15 cellular contexts compared by ENCODE assay signal in the genomic region with DNA sequence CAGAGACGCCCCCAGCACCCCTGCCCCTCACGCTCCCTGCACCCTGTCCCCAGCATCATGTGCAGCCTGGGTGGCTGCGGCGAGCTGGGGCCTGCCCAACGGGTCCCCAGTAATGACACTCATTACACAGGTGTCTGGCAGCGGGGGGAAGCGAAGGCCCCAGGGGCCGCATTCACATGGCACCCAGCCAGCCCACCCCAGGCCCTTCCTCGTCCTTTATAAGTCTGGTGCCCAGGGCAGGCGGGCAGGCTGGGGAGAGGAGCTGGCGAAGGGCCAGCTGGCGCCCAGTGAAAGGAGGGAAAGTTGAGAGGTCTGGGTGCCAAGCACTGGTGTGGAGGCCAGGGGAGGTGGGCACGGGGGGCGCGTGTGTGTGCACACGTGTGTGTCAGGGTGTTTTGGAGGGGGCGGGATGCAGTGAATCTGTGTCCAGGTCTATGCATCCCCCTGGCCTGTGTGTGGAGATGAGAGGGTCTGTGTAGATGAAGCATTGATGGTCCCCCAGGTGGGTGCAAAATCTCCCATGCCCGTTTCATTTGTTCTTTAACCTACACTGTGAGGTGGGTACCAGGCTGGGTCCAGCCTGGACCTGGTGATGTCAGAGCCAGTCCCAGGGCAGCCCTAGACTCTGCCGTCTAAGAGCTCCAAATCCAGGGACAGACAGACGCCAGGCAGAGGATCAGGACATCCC.
A peak's percentile ranks its signal among the peaks of the same experiment; 100 is the strongest.
DNase-seq lines count a peak whose midpoint lies in the region; ATAC-seq and TF ChIP-seq lines count a peak whose summit lies in the region.
"Had no signal": no experiment of that assay in that cellular context is flagged by ENCODE, and none has a peak within 500 bp of the region (broad histone marks: within the 10 kb centered on the region; RNA-seq: fewer than 3 reads in every experiment).

No MANE protein-coding gene starts in this region.

- peak overlapping the region; percentile 22 for H3K27ac Mint-ChIP-seq in endodermal cell
- H3K27ac Mint-ChIP-seq in H9 = peak overlapping the region in 1 of 3 experiments; percentile 37; a peak in 1 of 7 replicates

- H2BK20ac ChIP-seq in H9 (ENCODE audit: low read depth, low read length, poor library complexity, severe bottlenecking) = no peak overlapping the region

- no peak overlapping the region for H3K4me2 ChIP-seq in H9 (ENCODE audit: insufficient read depth, insufficient read length, low read length)

- no peaks in the 10 kb centered on the region for H4K20me1 ChIP-seq in H9 (ENCODE audit: control insufficient read depth, insufficient read depth, insufficient read length)

- no peak overlapping the region for H3T11ph ChIP-seq in H9 (ENCODE audit: low read length)

- H3K18ac ChIP-seq in H9 (ENCODE audit: insufficient read length, low read depth, low read length) = no peak overlapping the region

- H4K8ac ChIP-seq in H9 (replicated peaks; ENCODE audit: insufficient read length, low read depth, low read length) = no peak overlapping the region

- no peaks in the 10 kb centered on the region for H3K79me2 ChIP-seq in H9 (ENCODE audit: insufficient read depth, low read length)

- H4K5ac ChIP-seq in H9 (ENCODE audit: insufficient read length, low read depth, low read length) = no peak overlapping the region

- no peak overlapping the region for H3K23ac ChIP-seq in H9 (ENCODE audit: insufficient read length, low read depth, low read length)

- no peak overlapping the region for H2BK5ac ChIP-seq in H9 (ENCODE audit: insufficient read length, low read length)

- H3K36me3 Mint-ChIP-seq in endodermal cell (ENCODE audit: low read depth) (no peaks in the 10 kb centered on the region), H9 (ENCODE audit: insufficient read depth in 1 of 3, low read depth in 3 of 3) (no peaks in the 10 kb centered on the region)
- H3K36me3 Mint-ChIP-seq: naive thymus-derived CD8-positive, alpha-beta T cell had no signal

- H2AFZ ChIP-seq in H9 (ENCODE audit: low read length) = no peak overlapping the region

- no peak overlapping the region for H2BK15ac ChIP-seq in H9 (ENCODE audit: low read depth, low read length)

- H3K14ac ChIP-seq in H9 (ENCODE audit: insufficient read depth, low read length) = no peak overlapping the region

- no peaks in the 10 kb centered on the region for H3K79me1 ChIP-seq in H9 (ENCODE audit: insufficient read depth, low read depth, low read length, poor library complexity, severe bottlenecking)

- no peak overlapping the region for H3K9ac ChIP-seq in endodermal cell (ENCODE audit: extremely low read depth, low read length, poor library complexity, severe bottlenecking)
- H3K9ac ChIP-seq in H9 (ENCODE audit: extremely low read depth, insufficient read length, low read length) = no peak overlapping the region

- intact Hi-C loops in spleen (cut with DNase I; ENCODE audit: low total_unique reads) = no loop called here

- H3K9me3 ChIP-seq in endodermal cell (ENCODE audit: control insufficient read depth, low read length) = no peaks in the 10 kb centered on the region
- no peaks in the 10 kb centered on the region for H3K9me3 ChIP-seq in spleen
- no peaks in the 10 kb centered on the region for H3K9me3 ChIP-seq in H9 (ENCODE audit: control insufficient read depth, low read depth, low read length)

- no peak overlapping the region for H3K56ac ChIP-seq in H9 (ENCODE audit: insufficient read length, low read depth, low read length)

- no peak overlapping the region for H3K27ac ChIP-seq in endodermal cell (ENCODE audit: low read depth, low read length)
- peak overlapping the region in 5 of 8 donors; percentile 73 to 83 (median 80) for H3K27ac ChIP-seq in spleen
- H3K27ac ChIP-seq in H9 (ENCODE audit: insufficient read length, low read depth, low read length) = no peak overlapping the region

- H3K9me3 Mint-ChIP-seq in endodermal cell = no peaks in the 10 kb centered on the region
- no peaks in the 10 kb centered on the region; a peak in 1 of 5 replicates for H3K9me3 Mint-ChIP-seq in H9
- H3K9me3 Mint-ChIP-seq: naive thymus-derived CD8-positive, alpha-beta T cell had no signal

- H3K4ac ChIP-seq in H9 (ENCODE audit: low read depth, low read length) = no peak overlapping the region

- no peak overlapping the region for H3K4me3 Mint-ChIP-seq in endodermal cell
- no peak overlapping the region for H3K4me3 Mint-ChIP-seq in H9
- H3K4me3 Mint-ChIP-seq: naive thymus-derived CD8-positive, alpha-beta T cell had no signal

- no peak overlapping the region for H2AK5ac ChIP-seq in H9 (ENCODE audit: insufficient read length, low read length)

- H2BK120ac ChIP-seq in H9 (ENCODE audit: low read depth, low read length, poor library complexity, severe bottlenecking) = no peak overlapping the region

- no peak for TF ChIP-seq POLR2A in spleen (IDR thresholded peaks at IDR 0.05)

- H4K91ac ChIP-seq in H9 (ENCODE audit: insufficient read length, low read depth, low read length) = no peak overlapping the region

- no peaks in the 10 kb centered on the region for H3K23me2 ChIP-seq in H9 (ENCODE audit: insufficient read length, low read depth, low read length, poor library complexity, severe bottlenecking)

- WGBS in endodermal cell (ENCODE audit: insufficient coverage in 1 of 2, insufficient read length in 1 of 2), 2 experiments = 90 to 94% methylated on average over 10 to 20 of the region's 20 CpGs
- whole genome bisulfite sequencing in spleen, 5 donors = 76 to 88% (median 82%) methylated on average over 12 to 20 of the region's 20 CpGs
- no CpG with 5 or more reads among the region's 20 CpGs for WGBS in H9 (ENCODE audit: extremely low coverage, insufficient read length, low lambda C conversion rate)

- ATAC-seq in HG02981 (IDR thresholded peaks at IDR 0.05; ENCODE audit: unreplicated experiment) (no peak), GM19397 (IDR thresholded peaks at IDR 0.05; ENCODE audit: unreplicated experiment) (no peak)
- ATAC-seq: naive thymus-derived CD8-positive, alpha-beta T cell had no signal

- no peaks in the 10 kb centered on the region for H3K4me1 Mint-ChIP-seq in endodermal cell
- H3K4me1 Mint-ChIP-seq in H9 = peaks cover 7 to 8% of the 10 kb centered on the region in 2 experiments; a peak in 3 of 4 replicates

- no peaks in the 10 kb centered on the region for H3K27me3 ChIP-seq in endodermal cell (ENCODE audit: control insufficient read depth, insufficient read depth, low read length, poor library complexity, severe bottlenecking)
- peaks cover 0 to 8% (median 0%) of the 10 kb centered on the region in 7 donors for H3K27me3 ChIP-seq in spleen (replicated peaks in 1 of 7)
- H3K27me3 ChIP-seq in H9 (ENCODE audit: insufficient read depth, low read length) = no peaks in the 10 kb centered on the region

- no peak for TF ChIP-seq CTCF in endodermal cell (conservative IDR thresholded peaks at IDR 0.05)
- TF ChIP-seq CTCF in spleen (IDR thresholded peaks at IDR 0.05 in 8 of 11, conservative IDR thresholded peaks at IDR 0.05 in 3 of 11) = no peak
- no peak for TF ChIP-seq CTCF in H9 (conservative IDR thresholded peaks at IDR 0.05)

- peaks cover 2% of the 10 kb centered on the region for H3K27me3 Mint-ChIP-seq in endodermal cell (ENCODE audit: insufficient read depth)
- H3K27me3 Mint-ChIP-seq in H9 (ENCODE audit: low read depth) = peaks cover 2% of the 10 kb centered on the region; the same call in 1 of the 2 replicates

- H3K4me3 ChIP-seq in endodermal cell (ENCODE audit: low read length) (no peak overlapping the region), spleen (no peak overlapping the region)

- no peaks in the 10 kb centered on the region for H3K4me1 ChIP-seq in endodermal cell (ENCODE audit: control insufficient read depth, insufficient read depth, low read length)
- peaks cover 5 to 65% (median 43%) of the 10 kb centered on the region in 6 donors for H3K4me1 ChIP-seq in spleen
- H3K4me1 ChIP-seq in H9 (ENCODE audit: insufficient read depth, low read length) = no peaks in the 10 kb centered on the region

- DNase-seq in NCI-H1417 (lab: John Stamatoyannopoulos, UW) (peak in 2 of 3 experiments; percentile 63 to 83), NCI-H1417 treated with DMSO at 0.1 percent for 48 hours (lab: John Stamatoyannopoulos, UW) (no peak), NCI-H2029 (lab: John Stamatoyannopoulos, UW) (peak; percentile 28), endodermal cell (no peak), spleen (peak; percentile 69), H9 (no peak)
- DNase-seq: 8988T; activated CD4-positive, alpha-beta T cell treated with anti-CD3 and anti-CD28 coated beads for 48 hours; cerebellar nuclear complex; islet precursor cell; NCI-H82; SW 1271 had no signal

- H2BK12ac ChIP-seq in H9 (ENCODE audit: insufficient read length, low read depth, low read length) = no peak overlapping the region

- no peaks in the 10 kb centered on the region for H3K36me3 ChIP-seq in endodermal cell (ENCODE audit: control insufficient read depth, insufficient read depth, low read length)
- no peaks in the 10 kb centered on the region for H3K36me3 ChIP-seq in spleen

Comparison
In these comparisons a context has a peak if more than half of its experiments do, and no peak if none do; other contexts are left out.
1. DNase-seq: peak in NCI-H1417 (2 of 3), NCI-H2029 (single experiment) and spleen (single experiment); none in NCI-H1417 treated with DMSO at 0.1 percent for 48 hours (single experiment), endodermal cell (single experiment) and H9 (single experiment).
2. H3K27ac ChIP-seq: peak in spleen (5 of 8); none in endodermal cell (single experiment) and H9 (single experiment).